ENCODE assay signal across 1 cellular context in genomic region chr18:35582899-35583558, GRCh38.
TF ChIP-seq lines count a peak whose summit lies in the region.

No MANE protein-coding gene starts in this region.

TF ChIP-seq in HEK293, 187 proteins besides CTCF, POLR2A, EP300 and RAD21 (continued from another document and continues in another):
- TF ChIP-seq ZNF221 (tag by site-specific recombination; IDR thresholded peaks at IDR 0.05; ENCODE audit: borderline replicate concordance) (no peak), IKZF3 (tag by site-specific recombination; IDR thresholded peaks at IDR 0.05) (peak; percentile 32; the same call in 1 of the 2 replicates), ZNF571 (tag by site-specific recombination; IDR thresholded peaks at IDR 0.05) (no peak), ZNF24 (tag by site-specific recombination; IDR thresholded peaks at IDR 0.05) (0 out of 2 replicates have a peak, but pooled peaks have one; percentile 34), KLF10 (tag by site-specific recombination; IDR thresholded peaks at IDR 0.05) (no peak), SP3 (tag by site-specific recombination; IDR thresholded peaks at IDR 0.05) (no peak), GFI1B (tag by site-specific recombination; IDR thresholded peaks at IDR 0.05) (peak; percentile 94), ZNF654 (tag by site-specific recombination; IDR thresholded peaks at IDR 0.05; ENCODE audit: low read depth) (no peak), ZXDB (tag by site-specific recombination; IDR thresholded peaks at IDR 0.05) (peak; percentile 77), GLI4 (tag by site-specific recombination; IDR thresholded peaks at IDR 0.05) (no peak), ZNF792 (tag by site-specific recombination; IDR thresholded peaks at IDR 0.05) (no peak), ZNF132 (tag by site-specific recombination; IDR thresholded peaks at IDR 0.05; ENCODE audit: borderline replicate concordance) (no peak), ZNF423 (tag by site-specific recombination; IDR thresholded peaks at IDR 0.05) (no peak), SCRT2 (tag by site-specific recombination; IDR thresholded peaks at IDR 0.05) (no peak), ZSCAN18 (tag by site-specific recombination; IDR thresholded peaks at IDR 0.05) (no peak), MZF1 (tag by site-specific recombination; IDR thresholded peaks at IDR 0.05; ENCODE audit: borderline replicate concordance) (peak; percentile 74; the same call in 1 of the 2 replicates), ZNF555 (tag by site-specific recombination; conservative IDR thresholded peaks at IDR 0.05) (no peak), ZNF23 (tag by site-specific recombination; IDR thresholded peaks at IDR 0.05; ENCODE audit: borderline replicate concordance) (no peak), ZNF830 (tag by site-specific recombination; IDR thresholded peaks at IDR 0.05; ENCODE audit: low read depth) (no peak), BCL11B (tag by site-specific recombination; IDR thresholded peaks at IDR 0.05; ENCODE audit: low read depth) (peak; percentile 48; the same call in 1 of the 2 replicates), ZNF776 (tag by site-specific recombination; IDR thresholded peaks at IDR 0.05; ENCODE audit: borderline replicate concordance) (no peak), ZNF626 (tag by site-specific recombination; IDR thresholded peaks at IDR 0.05) (0 out of 2 replicates have a peak, but pooled peaks have one; percentile 37), ZNF560 (tag by site-specific recombination; IDR thresholded peaks at IDR 0.05; ENCODE audit: borderline replicate concordance) (no peak), ZNF510 (tag by site-specific recombination; IDR thresholded peaks at IDR 0.05; ENCODE audit: insufficient replicate concordance) (no peak), PRDM2 (tag by site-specific recombination; IDR thresholded peaks at IDR 0.05; ENCODE audit: borderline replicate concordance) (no peak), ZSCAN30 (tag by site-specific recombination; IDR thresholded peaks at IDR 0.05) (peak; percentile 92), KLF1 (tag by site-specific recombination; IDR thresholded peaks at IDR 0.05) (no peak), ZNF623 (tag by site-specific recombination; IDR thresholded peaks at IDR 0.05) (no peak), SP7 (tag by site-specific recombination; IDR thresholded peaks at IDR 0.05) (peak; percentile 84), ZNF335 (tag by site-specific recombination; conservative IDR thresholded peaks at IDR 0.05) (no peak), MEIS1 (CRISPR knock-in tag; IDR thresholded peaks at IDR 0.05; ENCODE audit: borderline replicate concordance) (no peak), ZSCAN23 (tag by site-specific recombination; IDR thresholded peaks at IDR 0.05) (no peak), ZNF660 (tag by site-specific recombination; IDR thresholded peaks at IDR 0.05) (0 out of 2 replicates have a peak, but pooled peaks have one; percentile 21), ZNF239 (tag by site-specific recombination; IDR thresholded peaks at IDR 0.05) (no peak), MYNN (tag by site-specific recombination; IDR thresholded peaks at IDR 0.05; ENCODE audit: borderline replicate concordance) (no peak), ZNF670 (tag by site-specific recombination; IDR thresholded peaks at IDR 0.05; ENCODE audit: low read depth) (no peak), ZNF629 (tag by site-specific recombination; IDR thresholded peaks at IDR 0.05) (peak; percentile 51)
- TF ChIP-seq, protein P1, sequence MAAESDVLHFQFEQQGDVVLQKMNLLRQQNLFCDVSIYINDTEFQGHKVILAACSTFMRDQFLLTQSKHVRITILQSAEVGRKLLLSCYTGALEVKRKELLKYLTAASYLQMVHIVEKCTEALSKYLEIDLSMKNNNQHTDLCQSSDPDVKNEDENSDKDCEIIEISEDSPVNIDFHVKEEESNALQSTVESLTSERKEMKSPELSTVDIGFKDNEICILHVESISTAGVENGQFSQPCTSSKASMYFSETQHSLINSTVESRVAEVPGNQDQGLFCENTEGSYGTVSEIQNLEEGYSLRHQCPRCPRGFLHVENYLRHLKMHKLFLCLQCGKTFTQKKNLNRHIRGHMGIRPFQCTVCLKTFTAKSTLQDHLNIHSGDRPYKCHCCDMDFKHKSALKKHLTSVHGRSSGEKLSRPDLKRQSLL (tag by site-specific recombination; IDR thresholded peaks at IDR 0.05): no peak
- TF ChIP-seq, protein P2, sequence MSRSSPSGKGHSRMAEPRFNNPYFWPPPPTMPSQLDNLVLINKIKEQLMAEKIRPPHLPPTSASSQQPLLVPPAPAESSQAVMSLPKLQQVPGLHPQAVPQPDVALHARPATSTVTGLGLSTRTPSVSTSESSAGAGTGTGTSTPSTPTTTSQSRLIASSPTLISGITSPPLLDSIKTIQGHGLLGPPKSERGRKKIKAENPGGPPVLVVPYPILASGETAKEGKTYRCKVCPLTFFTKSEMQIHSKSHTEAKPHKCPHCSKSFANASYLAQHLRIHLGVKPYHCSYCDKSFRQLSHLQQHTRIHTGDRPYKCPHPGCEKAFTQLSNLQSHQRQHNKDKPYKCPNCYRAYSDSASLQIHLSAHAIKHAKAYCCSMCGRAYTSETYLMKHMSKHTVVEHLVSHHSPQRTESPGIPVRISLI (tag by site-specific recombination; IDR thresholded peaks at IDR 0.05): no peak
- TF ChIP-seq, protein P3, sequence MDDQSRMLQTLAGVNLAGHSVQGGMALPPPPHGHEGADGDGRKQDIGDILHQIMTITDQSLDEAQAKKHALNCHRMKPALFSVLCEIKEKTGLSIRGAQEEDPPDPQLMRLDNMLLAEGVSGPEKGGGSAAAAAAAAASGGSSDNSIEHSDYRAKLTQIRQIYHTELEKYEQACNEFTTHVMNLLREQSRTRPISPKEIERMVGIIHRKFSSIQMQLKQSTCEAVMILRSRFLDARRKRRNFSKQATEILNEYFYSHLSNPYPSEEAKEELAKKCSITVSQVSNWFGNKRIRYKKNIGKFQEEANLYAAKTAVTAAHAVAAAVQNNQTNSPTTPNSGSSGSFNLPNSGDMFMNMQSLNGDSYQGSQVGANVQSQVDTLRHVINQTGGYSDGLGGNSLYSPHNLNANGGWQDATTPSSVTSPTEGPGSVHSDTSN (CRISPR knock-in tag; IDR thresholded peaks at IDR 0.05): no peak
- TF ChIP-seq, protein P4, sequence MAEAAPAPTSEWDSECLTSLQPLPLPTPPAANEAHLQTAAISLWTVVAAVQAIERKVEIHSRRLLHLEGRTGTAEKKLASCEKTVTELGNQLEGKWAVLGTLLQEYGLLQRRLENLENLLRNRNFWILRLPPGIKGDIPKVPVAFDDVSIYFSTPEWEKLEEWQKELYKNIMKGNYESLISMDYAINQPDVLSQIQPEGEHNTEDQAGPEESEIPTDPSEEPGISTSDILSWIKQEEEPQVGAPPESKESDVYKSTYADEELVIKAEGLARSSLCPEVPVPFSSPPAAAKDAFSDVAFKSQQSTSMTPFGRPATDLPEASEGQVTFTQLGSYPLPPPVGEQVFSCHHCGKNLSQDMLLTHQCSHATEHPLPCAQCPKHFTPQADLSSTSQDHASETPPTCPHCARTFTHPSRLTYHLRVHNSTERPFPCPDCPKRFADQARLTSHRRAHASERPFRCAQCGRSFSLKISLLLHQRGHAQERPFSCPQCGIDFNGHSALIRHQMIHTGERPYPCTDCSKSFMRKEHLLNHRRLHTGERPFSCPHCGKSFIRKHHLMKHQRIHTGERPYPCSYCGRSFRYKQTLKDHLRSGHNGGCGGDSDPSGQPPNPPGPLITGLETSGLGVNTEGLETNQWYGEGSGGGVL (tag by site-specific recombination; IDR thresholded peaks at IDR 0.05): no peak
- TF ChIP-seq, protein P5, sequence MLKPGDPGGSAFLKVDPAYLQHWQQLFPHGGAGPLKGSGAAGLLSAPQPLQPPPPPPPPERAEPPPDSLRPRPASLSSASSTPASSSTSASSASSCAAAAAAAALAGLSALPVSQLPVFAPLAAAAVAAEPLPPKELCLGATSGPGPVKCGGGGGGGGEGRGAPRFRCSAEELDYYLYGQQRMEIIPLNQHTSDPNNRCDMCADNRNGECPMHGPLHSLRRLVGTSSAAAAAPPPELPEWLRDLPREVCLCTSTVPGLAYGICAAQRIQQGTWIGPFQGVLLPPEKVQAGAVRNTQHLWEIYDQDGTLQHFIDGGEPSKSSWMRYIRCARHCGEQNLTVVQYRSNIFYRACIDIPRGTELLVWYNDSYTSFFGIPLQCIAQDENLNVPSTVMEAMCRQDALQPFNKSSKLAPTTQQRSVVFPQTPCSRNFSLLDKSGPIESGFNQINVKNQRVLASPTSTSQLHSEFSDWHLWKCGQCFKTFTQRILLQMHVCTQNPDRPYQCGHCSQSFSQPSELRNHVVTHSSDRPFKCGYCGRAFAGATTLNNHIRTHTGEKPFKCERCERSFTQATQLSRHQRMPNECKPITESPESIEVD (tag by site-specific recombination; IDR thresholded peaks at IDR 0.05): peak; percentile 91
- TF ChIP-seq, protein P6, sequence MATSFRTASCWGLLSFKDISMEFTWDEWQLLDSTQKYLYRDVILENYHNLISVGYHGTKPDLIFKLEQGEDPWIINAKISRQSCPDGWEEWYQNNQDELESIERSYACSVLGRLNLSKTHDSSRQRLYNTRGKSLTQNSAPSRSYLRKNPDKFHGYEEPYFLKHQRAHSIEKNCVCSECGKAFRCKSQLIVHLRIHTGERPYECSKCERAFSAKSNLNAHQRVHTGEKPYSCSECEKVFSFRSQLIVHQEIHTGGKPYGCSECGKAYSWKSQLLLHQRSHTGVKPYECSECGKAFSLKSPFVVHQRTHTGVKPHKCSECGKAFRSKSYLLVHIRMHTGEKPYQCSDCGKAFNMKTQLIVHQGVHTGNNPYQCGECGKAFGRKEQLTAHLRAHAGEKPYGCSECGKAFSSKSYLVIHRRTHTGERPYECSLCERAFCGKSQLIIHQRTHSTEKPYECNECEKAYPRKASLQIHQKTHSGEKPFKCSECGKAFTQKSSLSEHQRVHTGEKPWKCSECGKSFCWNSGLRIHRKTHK (tag by site-specific recombination; IDR thresholded peaks at IDR 0.05): no peak
- TF ChIP-seq, protein P7, sequence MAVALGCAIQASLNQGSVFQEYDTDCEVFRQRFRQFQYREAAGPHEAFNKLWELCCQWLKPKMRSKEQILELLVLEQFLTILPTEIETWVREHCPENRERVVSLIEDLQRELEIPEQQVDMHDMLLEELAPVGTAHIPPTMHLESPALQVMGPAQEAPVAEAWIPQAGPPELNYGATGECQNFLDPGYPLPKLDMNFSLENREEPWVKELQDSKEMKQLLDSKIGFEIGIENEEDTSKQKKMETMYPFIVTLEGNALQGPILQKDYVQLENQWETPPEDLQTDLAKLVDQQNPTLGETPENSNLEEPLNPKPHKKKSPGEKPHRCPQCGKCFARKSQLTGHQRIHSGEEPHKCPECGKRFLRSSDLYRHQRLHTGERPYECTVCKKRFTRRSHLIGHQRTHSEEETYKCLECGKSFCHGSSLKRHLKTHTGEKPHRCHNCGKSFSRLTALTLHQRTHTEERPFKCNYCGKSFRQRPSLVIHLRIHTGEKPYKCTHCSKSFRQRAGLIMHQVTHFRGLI (tag by site-specific recombination; IDR thresholded peaks at IDR 0.05): peak; percentile 45; the same call in 1 of the 2 replicates
